ENCODE assay signal across 2 cellular contexts in the genomic region with DNA sequence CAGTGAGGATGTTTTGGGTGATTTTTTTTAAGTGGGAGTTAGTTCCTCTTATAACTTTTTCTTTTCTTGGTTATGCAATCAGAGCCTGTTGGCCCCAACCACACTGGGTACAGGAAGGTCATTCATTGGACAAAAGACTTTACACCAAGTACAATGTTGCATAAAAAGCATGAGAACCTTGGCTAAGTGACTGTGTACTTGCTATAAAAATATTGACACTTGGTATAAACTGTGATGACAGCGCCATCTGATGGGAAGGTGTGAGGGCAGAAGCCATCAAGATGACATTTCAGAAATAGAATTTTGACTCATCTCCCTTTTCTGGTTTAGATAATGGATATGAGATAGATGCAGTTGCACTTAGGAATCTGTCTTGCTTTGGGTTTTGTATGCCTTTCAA.
A peak's percentile ranks its signal among the peaks of the same experiment; 100 is the strongest.
TF ChIP-seq lines count a peak whose summit lies in the region.

No MANE protein-coding gene starts in this region.

TF ChIP-seq in IMR-90, 13 proteins besides CTCF, POLR2A, EP300 and RAD21 (continued from another document):
- TF ChIP-seq MAFK (IDR thresholded peaks at IDR 0.05; ENCODE audit: low read depth, low read length) (no peak), CEBPB (IDR thresholded peaks at IDR 0.05; ENCODE audit: low read depth, low read length) (0 out of 2 replicates have a peak, but pooled peaks have one; percentile 3), MAZ (IDR thresholded peaks at IDR 0.05; ENCODE audit: borderline replicate concordance, low read depth, low read length) (no peak), CHD1 (IDR thresholded peaks at IDR 0.05; ENCODE audit: low read depth, low read length) (no peak), RFX5 (IDR thresholded peaks at IDR 0.05; ENCODE audit: low read depth, low read length) (no peak), BHLHE40 (IDR thresholded peaks at IDR 0.05; ENCODE audit: low read depth, low read length) (no peak)
- TF ChIP-seq, protein P1, sequence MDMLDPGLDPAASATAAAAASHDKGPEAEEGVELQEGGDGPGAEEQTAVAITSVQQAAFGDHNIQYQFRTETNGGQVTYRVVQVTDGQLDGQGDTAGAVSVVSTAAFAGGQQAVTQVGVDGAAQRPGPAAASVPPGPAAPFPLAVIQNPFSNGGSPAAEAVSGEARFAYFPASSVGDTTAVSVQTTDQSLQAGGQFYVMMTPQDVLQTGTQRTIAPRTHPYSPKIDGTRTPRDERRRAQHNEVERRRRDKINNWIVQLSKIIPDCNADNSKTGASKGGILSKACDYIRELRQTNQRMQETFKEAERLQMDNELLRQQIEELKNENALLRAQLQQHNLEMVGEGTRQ (IDR thresholded peaks at IDR 0.05; ENCODE audit: low read depth, low read length) = no peak
- TF ChIP-seq, protein P2, sequence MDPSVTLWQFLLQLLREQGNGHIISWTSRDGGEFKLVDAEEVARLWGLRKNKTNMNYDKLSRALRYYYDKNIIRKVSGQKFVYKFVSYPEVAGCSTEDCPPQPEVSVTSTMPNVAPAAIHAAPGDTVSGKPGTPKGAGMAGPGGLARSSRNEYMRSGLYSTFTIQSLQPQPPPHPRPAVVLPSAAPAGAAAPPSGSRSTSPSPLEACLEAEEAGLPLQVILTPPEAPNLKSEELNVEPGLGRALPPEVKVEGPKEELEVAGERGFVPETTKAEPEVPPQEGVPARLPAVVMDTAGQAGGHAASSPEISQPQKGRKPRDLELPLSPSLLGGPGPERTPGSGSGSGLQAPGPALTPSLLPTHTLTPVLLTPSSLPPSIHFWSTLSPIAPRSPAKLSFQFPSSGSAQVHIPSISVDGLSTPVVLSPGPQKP (IDR thresholded peaks at IDR 0.05; ENCODE audit: borderline replicate concordance, low read depth, low read length) = no peak

TF ChIP-seq in GM12878, 131 proteins besides CTCF, POLR2A, EP300 and RAD21 (continued from another document):
- TF ChIP-seq, protein P3, sequence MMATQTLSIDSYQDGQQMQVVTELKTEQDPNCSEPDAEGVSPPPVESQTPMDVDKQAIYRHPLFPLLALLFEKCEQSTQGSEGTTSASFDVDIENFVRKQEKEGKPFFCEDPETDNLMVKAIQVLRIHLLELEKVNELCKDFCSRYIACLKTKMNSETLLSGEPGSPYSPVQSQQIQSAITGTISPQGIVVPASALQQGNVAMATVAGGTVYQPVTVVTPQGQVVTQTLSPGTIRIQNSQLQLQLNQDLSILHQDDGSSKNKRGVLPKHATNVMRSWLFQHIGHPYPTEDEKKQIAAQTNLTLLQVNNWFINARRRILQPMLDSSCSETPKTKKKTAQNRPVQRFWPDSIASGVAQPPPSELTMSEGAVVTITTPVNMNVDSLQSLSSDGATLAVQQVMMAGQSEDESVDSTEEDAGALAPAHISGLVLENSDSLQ (IDR thresholded peaks at IDR 0.05) = 0 out of 2 replicates have a peak, but pooled peaks have one; percentile 20
- peak; percentile 81; the same call in 1 of the 2 replicates for TF ChIP-seq SMC3 (IDR thresholded peaks at IDR 0.05; ENCODE audit: borderline replicate concordance, low read length)
